25 cellular contexts compared by ENCODE assay signal in the genomic region with DNA sequence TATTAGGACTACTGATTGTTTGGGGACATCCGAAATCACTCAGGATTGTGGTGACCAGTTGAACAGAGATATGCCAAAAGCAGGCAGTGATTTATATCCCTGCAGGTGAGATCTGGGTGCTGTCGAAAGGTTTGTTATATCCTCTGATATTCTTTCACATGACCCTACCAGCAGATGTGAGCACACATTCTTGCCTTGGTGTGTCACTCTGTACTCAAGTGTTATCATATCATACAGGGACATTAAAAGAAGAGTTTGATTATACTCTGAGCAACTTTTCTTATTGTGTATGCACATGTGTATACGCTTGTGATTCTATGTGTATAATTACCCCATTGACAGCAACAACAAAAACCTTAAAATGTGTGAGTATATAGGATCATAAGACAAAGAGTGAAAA.
"Had no signal": no experiment of that assay in that cellular context is flagged by ENCODE, and none has a peak within 500 bp of the region (broad histone marks: within the 10 kb centered on the region; RNA-seq: fewer than 3 reads in every experiment).

No MANE protein-coding gene starts in this region.

- H3K27ac Mint-ChIP-seq: immature natural killer cell; naive thymus-derived CD8-positive, alpha-beta T cell; nephron; stimulated activated naive B cell treated with anti-CD40 and anti-IgM and Interleukin-4, amounts not matched to agents 10 μg/mL and 1 μg/mL and 100 μg/mL, for 72 hours; stimulated activated naive CD8-positive, alpha-beta T cell treated with anti-CD3 and anti-CD28 coated beads, Interleukin-15, Interleukin-2, amounts not matched to agents 100 ng/mL and 50 ng/mL, for 24 hours; type B pancreatic cell had no signal

- H3K4me1 Mint-ChIP-seq: immature natural killer cell; naive thymus-derived CD8-positive, alpha-beta T cell; stimulated activated naive B cell treated with anti-CD40 and anti-IgM and Interleukin-4, amounts not matched to agents 10 μg/mL and 1 μg/mL and 100 μg/mL, for 72 hours had no signal

- DNase-seq: hypothalamus; immature natural killer cell; kidney; lower lobe of right lung; mammary epithelial cell; mesenchymal stem cell; naive thymus-derived CD8-positive, alpha-beta T cell; nucleus accumbens; pancreas; posterior cingulate gyrus; retina; right lobe of liver; stimulated activated CD4-positive, alpha-beta T cell treated with anti-CD3 and anti-CD28 coated beads, Interleukin-12 subunit alpha, Interleukin-12 subunit beta, amount 100 ng/mL, for 4 hours; stimulated activated CD4-positive, alpha-beta T cell treated with anti-CD3 and anti-CD28 coated beads, Interleukin-15, amount 100 ng/mL, for 24 hours; stimulated activated CD4-positive, alpha-beta T cell treated with anti-CD3 and anti-CD28 coated beads, Interleukin-2, amount 100 ng/mL, for 24 hours; stimulated activated CD4-positive, alpha-beta T cell treated with anti-CD3 and anti-CD28 coated beads, Interleukin-4, amount 100 ng/mL, for 1 hour; stimulated activated naive B cell treated with anti-CD40 and anti-IgM and Interleukin-4, amounts not matched to agents 10 μg/mL and 1 μg/mL and 100 μg/mL, for 72 hours had no signal

- H3K27me3 ChIP-seq: pancreas, right lobe of liver, tibial nerve, vagina had no signal

- H3K36me3 Mint-ChIP-seq: immature natural killer cell; stimulated activated naive B cell treated with anti-CD40 and anti-IgM and Interleukin-4, amounts not matched to agents 10 μg/mL and 1 μg/mL and 100 μg/mL, for 72 hours had no signal

- H3K27ac ChIP-seq: lower lobe of right lung, pancreas, prostate gland, right lobe of liver, skin epidermis, tibial nerve, vagina had no signal

- ATAC-seq: lower lobe of right lung; naive thymus-derived CD8-positive, alpha-beta T cell; pancreas; right lobe of liver; stimulated activated naive B cell treated with anti-CD40 and anti-IgM and Interleukin-4, amounts not matched to agents 10 μg/mL and 1 μg/mL and 100 μg/mL, for 72 hours had no signal

- H3K4me3 Mint-ChIP-seq: immature natural killer cell; naive thymus-derived CD8-positive, alpha-beta T cell; nephron; neural crest cell; stimulated activated naive B cell treated with anti-CD40 and anti-IgM and Interleukin-4, amounts not matched to agents 10 μg/mL and 1 μg/mL and 100 μg/mL, for 72 hours; stimulated activated naive CD8-positive, alpha-beta T cell treated with anti-CD3 and anti-CD28 coated beads, Interleukin-15, Interleukin-2, amounts not matched to agents 100 ng/mL and 50 ng/mL, for 24 hours; type B pancreatic cell had no signal

- H3K4me1 ChIP-seq: lower lobe of right lung, pancreas, prostate gland, right lobe of liver, vagina had no signal

- H3K9me3 ChIP-seq: lower lobe of right lung, pancreas, prostate gland, right lobe of liver, tibial nerve, vagina had no signal

- H3K36me3 ChIP-seq: lower lobe of right lung, pancreas, prostate gland, right lobe of liver, tibial nerve, vagina had no signal

- H3K4me3 ChIP-seq: lower lobe of right lung, pancreas, prostate gland, right lobe of liver, skin epidermis, tibial nerve, vagina had no signal

- H3K9me3 Mint-ChIP-seq: type B pancreatic cell had no signal

- H3K27me3 Mint-ChIP-seq: stimulated activated naive B cell treated with anti-CD40 and anti-IgM and Interleukin-4, amounts not matched to agents 10 μg/mL and 1 μg/mL and 100 μg/mL, for 72 hours; stimulated activated naive CD8-positive, alpha-beta T cell treated with anti-CD3 and anti-CD28 coated beads, Interleukin-15, Interleukin-2, amounts not matched to agents 100 ng/mL and 50 ng/mL, for 24 hours; type B pancreatic cell had no signal
